Comparison of ENCODE assay signal across 10 cellular contexts in genomic region chr5:154367101-154367500, GRCh38.
DNase-seq lines count a peak whose midpoint lies in the region; ATAC-seq and TF ChIP-seq lines count a peak whose summit lies in the region.
"Had no signal": no experiment of that assay in that cellular context is flagged by ENCODE, and none has a peak within 500 bp of the region (broad histone marks: within the 10 kb centered on the region; RNA-seq: fewer than 3 reads in every experiment).

No MANE protein-coding gene starts in this region.

- peak overlapping the region; percentile 87 for H3K27ac ChIP-seq in ACC112 (ENCODE audit: low read depth, low read length)

- no peak overlapping the region for H2AFZ ChIP-seq in ACC112 (ENCODE audit: low read length, unreplicated experiment)

- no peak for TF ChIP-seq CTCF in fibroblast of mammary gland (conservative IDR thresholded peaks at IDR 0.05; ENCODE audit: control insufficient read depth, insufficient read depth, low read depth, low read length)

- peaks cover 79% of the 10 kb centered on the region for H3K4me1 ChIP-seq in ACC112 (ENCODE audit: control insufficient read depth, insufficient read depth, low read length, unreplicated experiment)

- H3K36me3 ChIP-seq in ACC112 (ENCODE audit: insufficient read depth, low read length) (no peaks in the 10 kb centered on the region), MG63 (no peaks in the 10 kb centered on the region)

- H3K4me3 ChIP-seq in ACC112 (ENCODE audit: low read depth, low read length), result no peak overlapping the region
- H3K4me3 ChIP-seq in fibroblast of mammary gland (ENCODE audit: control insufficient read depth, low read depth, low read length), result no peak overlapping the region
- no peak overlapping the region for H3K4me3 ChIP-seq in MG63

- ATAC-seq in GM21381 (IDR thresholded peaks at IDR 0.05; ENCODE audit: unreplicated experiment), result peak; percentile 70
- peak; percentile 77 for ATAC-seq in HG03558 (IDR thresholded peaks at IDR 0.05; ENCODE audit: extremely low read depth, unreplicated experiment)

- H3K79me2 ChIP-seq in ACC112 (ENCODE audit: control insufficient read depth, insufficient read depth, low read length, unreplicated experiment), result peaks cover 4% of the 10 kb centered on the region

- DNase-seq in fibroblast of mammary gland (ENCODE audit: low read depth), result peak; percentile 75
- DNase-seq in NCI-H1694 treated with DMSO at 0.1 percent for 48 hours (lab: John Stamatoyannopoulos, UW), result no peak
- DNase-seq in MG63, result no peak
- DNase-seq in HuH-7.5 (ENCODE audit: low spot score), result no peak
- DNase-seq in central memory CD4-positive, alpha-beta T cell, result no peak
- DNase-seq: activated CD8-positive, alpha-beta memory T cell treated with anti-CD3 and anti-CD28 coated beads, Interleukin-2, amount 50 U/mL, for 4 hours; CD4-positive, CD25-positive, alpha-beta regulatory T cell had no signal

- no peaks in the 10 kb centered on the region for H3K9me3 ChIP-seq in MG63

- H3K27me3 ChIP-seq in ACC112 (ENCODE audit: insufficient read depth, low read length) (no peaks in the 10 kb centered on the region), MG63 (no peaks in the 10 kb centered on the region)
